1 cellular context compared by ENCODE assay signal in the genomic region with DNA sequence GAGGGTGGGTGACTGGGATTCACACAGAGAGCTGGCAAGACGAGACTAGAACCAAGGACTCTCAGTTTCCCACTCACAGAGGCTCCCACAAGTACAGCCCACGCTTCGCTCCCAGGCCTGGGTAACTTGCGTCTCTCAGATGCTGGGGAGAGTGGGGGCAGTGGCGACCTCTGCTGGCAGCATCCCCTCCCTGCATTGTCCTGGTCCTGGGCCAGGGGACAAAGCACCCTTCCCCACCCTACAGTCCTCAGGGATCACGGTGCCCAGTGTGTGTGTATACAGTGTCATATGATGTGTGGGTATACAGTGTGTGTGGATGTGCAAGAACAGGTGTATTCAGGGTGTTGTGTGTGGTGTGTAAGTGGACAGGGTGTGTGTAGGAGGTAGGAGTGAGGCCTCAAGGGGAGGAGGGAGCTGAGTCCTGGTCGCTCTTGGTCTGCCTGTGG.
A peak's percentile ranks its signal among the peaks of the same experiment; 100 is the strongest.
TF ChIP-seq lines count a peak whose summit lies in the region.

No MANE protein-coding gene starts in this region.

TF ChIP-seq in H1, 55 proteins besides CTCF, POLR2A, EP300 and RAD21:
- peak; percentile 30; the same call in 1 of the 2 replicates for TF ChIP-seq CREB1 (IDR thresholded peaks at IDR 0.05)
- TF ChIP-seq RXRA (IDR thresholded peaks at IDR 0.05; ENCODE audit: insufficient read depth, low read depth, low read length), result no peak
